Comparison of ENCODE assay signal across 17 cellular contexts in the genomic region with DNA sequence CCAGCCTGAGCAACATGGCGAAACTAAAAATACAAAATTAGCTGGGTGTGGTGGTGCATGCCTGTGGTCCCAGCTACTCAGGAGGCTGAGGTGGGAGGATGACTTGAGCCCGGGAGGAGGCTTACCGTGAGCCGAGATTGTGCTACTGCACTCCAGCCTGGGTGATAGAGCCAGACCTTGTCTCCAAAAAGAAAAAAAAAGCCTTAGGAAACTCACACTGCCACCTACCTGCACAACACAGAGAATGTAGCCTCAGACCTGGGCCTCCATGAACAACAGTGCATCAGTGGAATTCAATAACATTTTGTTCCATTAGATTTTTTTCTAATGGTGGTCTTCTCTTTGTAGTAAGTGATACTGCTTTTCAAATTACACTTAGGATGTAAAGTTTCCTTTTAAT.
A peak's percentile ranks its signal among the peaks of the same experiment; 100 is the strongest.
DNase-seq lines count a peak whose midpoint lies in the region; ATAC-seq, FAIRE-seq and TF ChIP-seq lines count a peak whose summit lies in the region.
"Had no signal": no experiment of that assay in that cellular context is flagged by ENCODE, and none has a peak within 500 bp of the region (broad histone marks: within the 10 kb centered on the region; RNA-seq: fewer than 3 reads in every experiment).

No MANE protein-coding gene starts in this region.

- no peak for ATAC-seq in HG02759 (IDR thresholded peaks at IDR 0.05; ENCODE audit: unreplicated experiment)
- ATAC-seq: natural killer cell had no signal

- no peak overlapping the region for H3K4me3 ChIP-seq in astrocyte (ENCODE audit: insufficient read depth, low read depth, low read length)
- H3K4me3 ChIP-seq: BLaER1, SJSA1 had no signal

- in situ Hi-C loops in ACHN (cut with HindIII; ENCODE audit: low pct_ligation_motif_present, low pct_unique_long_range_greater_than_20kb, low sequenced_read_pairs): no loop called here

- DNase-seq in ACHN (peak; percentile 36), HFFc6 (no peak), astrocyte (ENCODE audit: low read depth) (no peak), iPS-NIHi11 (ENCODE audit: low spot score) (peak; percentile 51), D721Med (ENCODE audit: insufficient read length, low spot score) (no peak), dermis blood vessel endothelial cell (no peak), AG08396 (ENCODE audit: low spot score) (no peak)
- DNase-seq: activated CD4-positive, CD25-positive, alpha-beta regulatory T cell; activated T-cell treated with anti-CD3 and anti-CD28 coated beads, Interleukin-2, amount 50 U/mL, for 24 hours; GDM1; natural killer cell; NCI-H2029 had no signal

- TF ChIP-seq CTCF in HFFc6 (IDR thresholded peaks at IDR 0.05): peak; percentile 50
- TF ChIP-seq CTCF in astrocyte (IDR thresholded peaks at IDR 0.05; ENCODE audit: insufficient read depth, low read depth, low read length): peak; percentile 6
- no peak for TF ChIP-seq CTCF in D721Med (IDR thresholded peaks at IDR 0.05; ENCODE audit: insufficient read depth, missing control alignments)

- no peaks in the 10 kb centered on the region for H3K27me3 ChIP-seq in astrocyte (ENCODE audit: insufficient read depth, low read length)
- H3K27me3 ChIP-seq: BLaER1, SJSA1 had no signal

- H3K27ac Mint-ChIP-seq in HFFc6 (no peak overlapping the region), astrocyte (ENCODE audit: unreplicated experiment) (no peak overlapping the region)
- H3K27ac Mint-ChIP-seq: activated T-cell treated with anti-CD3 and anti-CD28 coated beads, Interleukin-2, amount 50 U/mL, for 24 hours; IgD-negative memory B cell; natural killer cell had no signal

- H3K27ac ChIP-seq in astrocyte (ENCODE audit: low read depth, low read length): no peak overlapping the region
- H3K27ac ChIP-seq: BLaER1, SJSA1 had no signal

- peaks cover 10% of the 10 kb centered on the region for H3K4me1 Mint-ChIP-seq in HFFc6 (ENCODE audit: low read depth)
- H3K4me1 Mint-ChIP-seq in astrocyte (ENCODE audit: low read depth, unreplicated experiment): peaks cover 24% of the 10 kb centered on the region
- H3K4me1 Mint-ChIP-seq: IgD-negative memory B cell, natural killer cell had no signal

- no peaks in the 10 kb centered on the region for H3K36me3 ChIP-seq in astrocyte (ENCODE audit: insufficient read depth, low read length)
- H3K36me3 ChIP-seq: BLaER1 had no signal

- peaks cover 4% of the 10 kb centered on the region for H3K27me3 Mint-ChIP-seq in HFFc6 (ENCODE audit: insufficient read depth)
- no peaks in the 10 kb centered on the region for H3K27me3 Mint-ChIP-seq in astrocyte (ENCODE audit: low read depth, unreplicated experiment)
- H3K27me3 Mint-ChIP-seq: activated T-cell treated with anti-CD3 and anti-CD28 coated beads, Interleukin-2, amount 50 U/mL, for 24 hours; IgD-negative memory B cell had no signal

- H3K9ac ChIP-seq in astrocyte (ENCODE audit: low read length): no peak overlapping the region
- H3K9ac ChIP-seq: BLaER1 had no signal

- no peaks in the 10 kb centered on the region for H3K9me3 Mint-ChIP-seq in HFFc6
- no peaks in the 10 kb centered on the region for H3K9me3 Mint-ChIP-seq in astrocyte (ENCODE audit: unreplicated experiment)
- H3K9me3 Mint-ChIP-seq: activated T-cell treated with anti-CD3 and anti-CD28 coated beads, Interleukin-2, amount 50 U/mL, for 24 hours; IgD-negative memory B cell; natural killer cell had no signal

- H3K9me3 ChIP-seq in astrocyte (ENCODE audit: insufficient read depth, low read depth, low read length): no peaks in the 10 kb centered on the region
- H3K9me3 ChIP-seq: BLaER1, SJSA1 had no signal

- H3K4me3 Mint-ChIP-seq in HFFc6: no peak overlapping the region
- H3K4me3 Mint-ChIP-seq in astrocyte (ENCODE audit: unreplicated experiment): no peak overlapping the region
- H3K4me3 Mint-ChIP-seq: activated T-cell treated with anti-CD3 and anti-CD28 coated beads, Interleukin-2, amount 50 U/mL, for 24 hours; IgD-negative memory B cell; natural killer cell had no signal

- FAIRE-seq in astrocyte (lab: Jason Lieb, UNC): no peak
- FAIRE-seq in D721Med (lab: Jason Lieb, UNC): no peak
- FAIRE-seq: urothelium cell line had no signal

- H2AFZ ChIP-seq in astrocyte (ENCODE audit: low read depth, low read length): no peak overlapping the region

- no peaks in the 10 kb centered on the region for H3K36me3 Mint-ChIP-seq in HFFc6 (ENCODE audit: low read depth)
- H3K36me3 Mint-ChIP-seq in astrocyte (ENCODE audit: low read depth, unreplicated experiment): peaks cover 23% of the 10 kb centered on the region
- H3K36me3 Mint-ChIP-seq: natural killer cell had no signal

- H3K79me2 ChIP-seq in astrocyte (ENCODE audit: insufficient read depth, low read length): no peaks in the 10 kb centered on the region

- no peak overlapping the region for H3K4me2 ChIP-seq in astrocyte (ENCODE audit: low read length)
- H3K4me2 ChIP-seq: BLaER1 had no signal

- no peaks in the 10 kb centered on the region for H4K20me1 ChIP-seq in astrocyte (ENCODE audit: insufficient read depth, low read length)

- H3K4me1 ChIP-seq in astrocyte (ENCODE audit: insufficient read depth, low read length): peaks cover 6% of the 10 kb centered on the region

Comparison
In these comparisons a context has a peak if more than half of its experiments do, and no peak if none do; other contexts are left out.
1. DNase-seq: peak in ACHN (single experiment) and iPS-NIHi11 (single experiment); none in HFFc6 (single experiment), astrocyte (single experiment), D721Med (single experiment), dermis blood vessel endothelial cell (single experiment) and AG08396 (single experiment).